In genomic region chr22:27349456-27349855, GRCh38 we compare ENCODE assay signal across 27 cellular contexts.
DNase-seq lines count a peak whose midpoint lies in the region; ATAC-seq and TF ChIP-seq lines count a peak whose summit lies in the region.
"Had no signal": no experiment of that assay in that cellular context is flagged by ENCODE, and none has a peak within 500 bp of the region (broad histone marks: within the 10 kb centered on the region; RNA-seq: fewer than 3 reads in every experiment).

No MANE protein-coding gene starts in this region.

- peaks cover 0 to 17% (median 6%) of the 10 kb centered on the region in 4 donors for H3K9me3 ChIP-seq in tibial nerve
- H3K9me3 ChIP-seq: upper lobe of right lung had no signal

- TF ChIP-seq CTCF in HFFc6 (IDR thresholded peaks at IDR 0.05) (no peak; the same call in 1 of the 2 replicates), brain microvascular endothelial cell (IDR thresholded peaks at IDR 0.05; ENCODE audit: low read depth, low read length, missing control alignments) (no peak), tibial nerve (IDR thresholded peaks at IDR 0.05) (no peak)

- in situ Hi-C loops in brain microvascular endothelial cell (cut with HindIII; ENCODE audit: low pct_ligation_motif_present, low sequenced_read_pairs), result no loop called here

- ATAC-seq in HG03354 (IDR thresholded peaks at IDR 0.05; ENCODE audit: poor library complexity, severe bottlenecking, unreplicated experiment), result no peak
- no peak for ATAC-seq in GM21367 (IDR thresholded peaks at IDR 0.05; ENCODE audit: unreplicated experiment)
- ATAC-seq: activated CD8-positive, alpha-beta T cell treated with anti-CD3 and anti-CD28 coated beads, Interleukin-2, amount 10 ng/mL, durations not matched to agents 7 days and 5 days; effector memory CD8-positive, alpha-beta T cell; gastroesophageal sphincter; GM12878; stimulated activated naive B cell treated with anti-CD40 and anti-IgM and Interleukin-4, amounts not matched to agents 10 μg/mL and 1 μg/mL and 100 μg/mL, for 72 hours had no signal

- H3K27ac ChIP-seq in brain microvascular endothelial cell (no peak overlapping the region), tibial nerve (no peak overlapping the region)
- H3K27ac ChIP-seq: 22Rv1, gastroesophageal sphincter, upper lobe of right lung had no signal

- DNase-seq in A172 (ENCODE audit: low spot score) (peak; percentile 4), HFFc6 (peak; percentile 5), brain microvascular endothelial cell (peak; percentile 11), glomerular visceral epithelial cell (ENCODE audit: extremely low spot score) (peak; percentile 35), tibial nerve (ENCODE audit: low spot score in 2 of 2) (no peak), GM19238 (ENCODE audit: insufficient read length, low spot score) (no peak)
- DNase-seq: activated CD8-positive, alpha-beta T cell treated with anti-CD3 and anti-CD28 coated beads, Interleukin-2, amount 10 ng/mL, durations not matched to agents 7 days and 5 days; anterior cingulate cortex; CD4-positive, CD25-positive, alpha-beta regulatory T cell; central memory CD4-positive, alpha-beta T cell; effector memory CD8-positive, alpha-beta T cell; H9; hippocampal formation; NCI-H1048; NCI-H1694; NCI-H510A; stimulated activated naive B cell treated with anti-CD40 and anti-IgM and Interleukin-4, amounts not matched to agents 10 μg/mL and 1 μg/mL and 100 μg/mL, for 72 hours; SW 1271; upper lobe of right lung had no signal

- no peaks in the 10 kb centered on the region for H3K36me3 ChIP-seq in brain microvascular endothelial cell (replicated peaks)
- H3K36me3 ChIP-seq in tibial nerve, result no peaks in the 10 kb centered on the region
- H3K36me3 ChIP-seq: gastroesophageal sphincter, upper lobe of right lung had no signal

- H3K4me3 ChIP-seq in brain microvascular endothelial cell (ENCODE audit: low read depth, low read length), result no peak overlapping the region
- H3K4me3 ChIP-seq in tibial nerve, result no peak overlapping the region
- H3K4me3 ChIP-seq: gastroesophageal sphincter, GM12878, upper lobe of right lung had no signal

- H3K4me1 ChIP-seq in tibial nerve, result no peaks in the 10 kb centered on the region
- H3K4me1 ChIP-seq: gastroesophageal sphincter, upper lobe of right lung had no signal

- H3K4me1 Mint-ChIP-seq in HFFc6 (ENCODE audit: low read depth), result peaks cover 13% of the 10 kb centered on the region
- H3K4me1 Mint-ChIP-seq: activated naive CD4-positive, alpha-beta T cell treated with anti-CD3 and anti-CD28 coated beads, Interleukin-2, amount 50 U/mL, for 24 hours; CD4-positive, CD25-positive, alpha-beta regulatory T cell; stimulated activated naive B cell treated with anti-CD40 and anti-IgM and Interleukin-4, amounts not matched to agents 10 μg/mL and 1 μg/mL and 100 μg/mL, for 72 hours had no signal

- H3K27me3 Mint-ChIP-seq in HFFc6 (ENCODE audit: insufficient read depth), result peaks cover 16% of the 10 kb centered on the region

- H3K4me3 Mint-ChIP-seq in HFFc6, result no peak overlapping the region
- H3K4me3 Mint-ChIP-seq: activated CD8-positive, alpha-beta T cell treated with anti-CD3 and anti-CD28 coated beads, Interleukin-2, amount 10 ng/mL, durations not matched to agents 7 days and 5 days; activated naive CD4-positive, alpha-beta T cell treated with anti-CD3 and anti-CD28 coated beads, Interleukin-2, amount 50 U/mL, for 24 hours; CD4-positive, CD25-positive, alpha-beta regulatory T cell; effector memory CD8-positive, alpha-beta T cell; H9; nephron; stimulated activated naive B cell treated with anti-CD40 and anti-IgM and Interleukin-4, amounts not matched to agents 10 μg/mL and 1 μg/mL and 100 μg/mL, for 72 hours had no signal

- H3K9me3 Mint-ChIP-seq in HFFc6, result no peaks in the 10 kb centered on the region
- H3K9me3 Mint-ChIP-seq: activated naive CD4-positive, alpha-beta T cell treated with anti-CD3 and anti-CD28 coated beads, Interleukin-2, amount 50 U/mL, for 24 hours; effector memory CD8-positive, alpha-beta T cell had no signal

- no peak overlapping the region for H3K27ac Mint-ChIP-seq in HFFc6
- H3K27ac Mint-ChIP-seq: activated CD8-positive, alpha-beta T cell treated with anti-CD3 and anti-CD28 coated beads, Interleukin-2, amount 10 ng/mL, durations not matched to agents 7 days and 5 days; activated naive CD4-positive, alpha-beta T cell treated with anti-CD3 and anti-CD28 coated beads, Interleukin-2, amount 50 U/mL, for 24 hours; activated T-helper 2 cell treated with anti-CD3 and anti-CD28 coated beads, Interferon-gamma antibody, Interleukin-2, Interleukin-4, amounts not matched to agents 10 μg/mL and 5 μg/mL and 100 μg/mL, durations not matched to agents 14 hours and 24 hours and 36 hours; CD4-positive, CD25-positive, alpha-beta regulatory T cell; effector memory CD8-positive, alpha-beta T cell; H9; stimulated activated naive B cell treated with anti-CD40 and anti-IgM and Interleukin-4, amounts not matched to agents 10 μg/mL and 1 μg/mL and 100 μg/mL, for 72 hours had no signal

- no peak for TF ChIP-seq POLR2A in tibial nerve (IDR thresholded peaks at IDR 0.05)

- H3K27me3 ChIP-seq in brain microvascular endothelial cell (replicated peaks) (no peaks in the 10 kb centered on the region), tibial nerve (peaks cover 0 to 6% of the 10 kb centered on the region in 2 donors)
- H3K27me3 ChIP-seq: upper lobe of right lung had no signal

- TF ChIP-seq EP300 in tibial nerve (IDR thresholded peaks at IDR 0.05), result no peak

- no peaks in the 10 kb centered on the region for H3K36me3 Mint-ChIP-seq in HFFc6 (ENCODE audit: low read depth)
- H3K36me3 Mint-ChIP-seq: activated naive CD4-positive, alpha-beta T cell treated with anti-CD3 and anti-CD28 coated beads, Interleukin-2, amount 50 U/mL, for 24 hours; CD4-positive, CD25-positive, alpha-beta regulatory T cell; stimulated activated naive B cell treated with anti-CD40 and anti-IgM and Interleukin-4, amounts not matched to agents 10 μg/mL and 1 μg/mL and 100 μg/mL, for 72 hours had no signal

Comparison
In these comparisons a context has a peak if more than half of its experiments do, and no peak if none do; other contexts are left out.
1. DNase-seq: peak in A172 (single experiment), HFFc6 (single experiment), brain microvascular endothelial cell (single experiment) and glomerular visceral epithelial cell (single experiment); none in tibial nerve (0 of 2) and GM19238 (single experiment).